In genomic region chr19:18672606-18673337, GRCh38 we compare ENCODE assay signal across 10 cellular contexts. TPM values are rescaled to one million over a fixed set of nuclear protein-coding genes. Genes with fewer than 3 reads are reported as not detected.
A peak's percentile ranks its signal among the peaks of the same experiment; 100 is the strongest.
DNase-seq lines count a peak whose midpoint lies in the region; TF ChIP-seq lines count a peak whose summit lies in the region.
"Had no signal": no experiment of that assay in that cellular context is flagged by ENCODE, and none has a peak within 500 bp of the region (broad histone marks: within the 10 kb centered on the region; RNA-seq: fewer than 3 reads in every experiment).

No MANE protein-coding gene starts in this region.

- peaks cover 28% of the 10 kb centered on the region for H3K4me1 ChIP-seq in left ventricle myocardium inferior
- peaks cover 8 to 29% of the 10 kb centered on the region in 2 donors for H3K4me1 ChIP-seq in thyroid gland
- H3K4me1 ChIP-seq: body of pancreas had no signal

- H3K9me3 ChIP-seq in left ventricle myocardium inferior (replicated peaks), result no peaks in the 10 kb centered on the region
- H3K9me3 ChIP-seq in thyroid gland, result no peaks in the 10 kb centered on the region
- H3K9me3 ChIP-seq: body of pancreas had no signal

- H3K27ac ChIP-seq in left ventricle myocardium inferior (replicated peaks) (peak overlapping the region; percentile 27), thyroid gland (peak overlapping the region in 1 of 3 donors; percentile 21)
- H3K27ac ChIP-seq: body of pancreas had no signal

- H3K27ac Mint-ChIP-seq in activated T-helper 1 cell treated with anti-CD3 and anti-CD28 coated beads, Interleukin-12 subunit alpha, Interleukin-12 subunit beta, Interleukin-2, Interleukin-4 antibody, amounts not matched to agents 30 ng/mL and 10 ng/mL and 1 ng/mL, durations not matched to agents 14 hours and 24 hours and 36 hours, result no peak overlapping the region
- H3K27ac Mint-ChIP-seq: B cell had no signal

- peaks cover 3% of the 10 kb centered on the region for H3K36me3 Mint-ChIP-seq in activated T-helper 1 cell treated with anti-CD3 and anti-CD28 coated beads, Interleukin-12 subunit alpha, Interleukin-12 subunit beta, Interleukin-2, Interleukin-4 antibody, amounts not matched to agents 30 ng/mL and 10 ng/mL and 1 ng/mL, durations not matched to agents 14 hours and 24 hours and 36 hours (ENCODE audit: low read depth)

- H3K4me3 ChIP-seq in left ventricle myocardium inferior, result no peak overlapping the region
- no peak overlapping the region for H3K4me3 ChIP-seq in thyroid gland (replicated peaks in 1 of 3)
- H3K4me3 ChIP-seq: body of pancreas had no signal

- intact Hi-C loops in left ventricle myocardium inferior (cut with micrococcal nuclease), result loop anchor here (5.0 kb wide), 1 partner anchor 80 kb away; no protein-coding TSS in a partner anchor
- intact Hi-C loops in thyroid gland (cut with DNase I), result loop anchor here (10.0 kb wide), 1 partner anchor 228 kb away; no protein-coding TSS in a partner anchor
- intact Hi-C loops in activated T-helper 1 cell treated with anti-CD3 and anti-CD28 coated beads, Interleukin-12 subunit alpha, Interleukin-12 subunit beta, Interleukin-2, Interleukin-4 antibody, amounts not matched to agents 30 ng/mL and 10 ng/mL and 1 ng/mL, durations not matched to agents 14 hours and 24 hours and 36 hours (cut with micrococcal nuclease), result no loop called here

- H3K27me3 Mint-ChIP-seq in activated T-helper 1 cell treated with anti-CD3 and anti-CD28 coated beads, Interleukin-12 subunit alpha, Interleukin-12 subunit beta, Interleukin-2, Interleukin-4 antibody, amounts not matched to agents 30 ng/mL and 10 ng/mL and 1 ng/mL, durations not matched to agents 14 hours and 24 hours and 36 hours (ENCODE audit: insufficient read depth), result peaks cover 3% of the 10 kb centered on the region

- DNase-seq in NCI-H82 (lab: John Stamatoyannopoulos, UW) (peak; percentile 29), NCI-H82 treated with DMSO at 0.1 percent for 48 hours (lab: John Stamatoyannopoulos, UW; ENCODE audit: unreplicated experiment) (no peak), anterior cingulate cortex (lab: John Stamatoyannopoulos, UW) (peak in 51 of 58 donors; percentile 13 to 89 (median 58)), left ventricle myocardium inferior (no peak), thyroid gland (peak; percentile 39 to 53), iPS-NIHi11 (ENCODE audit: low spot score) (no peak), hepatic stellate cell (ENCODE audit: low spot score) (no peak)
- no peak for DNase-seq in activated T-helper 1 cell treated with anti-CD3 and anti-CD28 coated beads, Interleukin-12 subunit alpha, Interleukin-12 subunit beta, Interleukin-2, Interleukin-4 antibody, amounts not matched to agents 30 ng/mL and 10 ng/mL and 1 ng/mL, durations not matched to agents 14 hours and 24 hours and 36 hours (ENCODE audit: low spot score)
- DNase-seq: body of pancreas had no signal

- no peak overlapping the region for H3K4me3 Mint-ChIP-seq in activated T-helper 1 cell treated with anti-CD3 and anti-CD28 coated beads, Interleukin-12 subunit alpha, Interleukin-12 subunit beta, Interleukin-2, Interleukin-4 antibody, amounts not matched to agents 30 ng/mL and 10 ng/mL and 1 ng/mL, durations not matched to agents 14 hours and 24 hours and 36 hours
- H3K4me3 Mint-ChIP-seq: B cell had no signal

- peaks cover 20% of the 10 kb centered on the region for H3K36me3 ChIP-seq in left ventricle myocardium inferior
- H3K36me3 ChIP-seq in thyroid gland, result peaks cover 18 to 23% of the 10 kb centered on the region in 2 donors

- H3K27me3 ChIP-seq in left ventricle myocardium inferior (ENCODE audit: low read depth) (no peaks in the 10 kb centered on the region), thyroid gland (no peaks in the 10 kb centered on the region)
- H3K27me3 ChIP-seq: body of pancreas had no signal

- 55 to 59% methylated on average over 13 of the region's 13 CpGs for WGBS in thyroid gland, 2 donors

- no peaks in the 10 kb centered on the region for H3K4me1 Mint-ChIP-seq in activated T-helper 1 cell treated with anti-CD3 and anti-CD28 coated beads, Interleukin-12 subunit alpha, Interleukin-12 subunit beta, Interleukin-2, Interleukin-4 antibody, amounts not matched to agents 30 ng/mL and 10 ng/mL and 1 ng/mL, durations not matched to agents 14 hours and 24 hours and 36 hours (ENCODE audit: low read depth)
- H3K4me1 Mint-ChIP-seq: B cell had no signal

- no peak for TF ChIP-seq POLR2A in thyroid gland (IDR thresholded peaks at IDR 0.05)

- TF ChIP-seq CTCF in left ventricle myocardium inferior (IDR thresholded peaks at IDR 0.05; ENCODE audit: borderline replicate concordance), result no peak
- TF ChIP-seq CTCF in thyroid gland (IDR thresholded peaks at IDR 0.05), result no peak

- H3K9me3 Mint-ChIP-seq in activated T-helper 1 cell treated with anti-CD3 and anti-CD28 coated beads, Interleukin-12 subunit alpha, Interleukin-12 subunit beta, Interleukin-2, Interleukin-4 antibody, amounts not matched to agents 30 ng/mL and 10 ng/mL and 1 ng/mL, durations not matched to agents 14 hours and 24 hours and 36 hours, result no peaks in the 10 kb centered on the region

RNA-seq across cellular contexts. Expression of gene CRTC1, which starts 10.7 kb away (rescaled TPM):
- total RNA-seq in left ventricle myocardium inferior (9.7 TPM), thyroid gland (10 to 100 TPM; 12.3 to 15.9 (median 13.1) TPM)
- 6.1 and 7.6 TPM in 2 replicates for total RNA-seq in activated T-helper 1 cell treated with anti-CD3 and anti-CD28 coated beads, Interleukin-12 subunit alpha, Interleukin-12 subunit beta, Interleukin-2, Interleukin-4 antibody, amounts not matched to agents 30 ng/mL and 10 ng/mL and 1 ng/mL, durations not matched to agents 14 hours and 24 hours and 36 hours

RNA-seq across cellular contexts. Expression of gene KLHL26, which starts 35.9 kb away (rescaled TPM):
- total RNA-seq in left ventricle myocardium inferior, result 6.2 TPM
- total RNA-seq in thyroid gland, result 10 to 100 TPM; 13.4 to 20.2 (median 15.9) TPM
- 12.7 and 16.0 TPM in 2 replicates for total RNA-seq in activated T-helper 1 cell treated with anti-CD3 and anti-CD28 coated beads, Interleukin-12 subunit alpha, Interleukin-12 subunit beta, Interleukin-2, Interleukin-4 antibody, amounts not matched to agents 30 ng/mL and 10 ng/mL and 1 ng/mL, durations not matched to agents 14 hours and 24 hours and 36 hours

Comparison
In these comparisons a context has a peak if more than half of its experiments do, and no peak if none do; other contexts are left out.
1. DNase-seq: peak in NCI-H82 (single experiment), anterior cingulate cortex (51 of 58) and thyroid gland (2 of 2); none in NCI-H82 treated with DMSO at 0.1 percent for 48 hours (single experiment), left ventricle myocardium inferior (single experiment), iPS-NIHi11 (single experiment), activated T-helper 1 cell treated with anti-CD3 and anti-CD28 coated beads, Interleukin-12 subunit alpha, Interleukin-12 subunit beta, Interleukin-2, Interleukin-4 antibody, amounts not matched to agents 30 ng/mL and 10 ng/mL and 1 ng/mL, durations not matched to agents 14 hours and 24 hours and 36 hours (single experiment) and hepatic stellate cell (single experiment).